Comparison of ENCODE assay signal across 19 cellular contexts in genomic region chr10:94218496-94219183, GRCh38.
"Had no signal": no experiment of that assay in that cellular context is flagged by ENCODE, and none has a peak within 500 bp of the region (broad histone marks: within the 10 kb centered on the region; RNA-seq: fewer than 3 reads in every experiment).

No MANE protein-coding gene starts in this region.

- H3K36me3 ChIP-seq: sigmoid colon, stomach, tibial artery, uterus, WERI-Rb-1 had no signal

- H3K4me3 Mint-ChIP-seq: activated naive CD8-positive, alpha-beta T cell treated with anti-CD3 and anti-CD28 coated beads, Interleukin-2, amount 50 U/mL, for 24 hours; dendritic cell treated with granulocyte-macrophage colony-stimulating factor and Interleukin-4, amounts not matched to agents 40 ng/mL and 50 ng/mL, for 4 days; memory B cell; nephron progenitor cell had no signal

- H3K9me3 Mint-ChIP-seq: activated naive CD8-positive, alpha-beta T cell treated with anti-CD3 and anti-CD28 coated beads, Interleukin-2, amount 50 U/mL, for 24 hours; dendritic cell treated with granulocyte-macrophage colony-stimulating factor and Interleukin-4, amounts not matched to agents 40 ng/mL and 50 ng/mL, for 4 days; memory B cell; nephron progenitor cell had no signal

- H3K27ac Mint-ChIP-seq: activated naive CD8-positive, alpha-beta T cell treated with anti-CD3 and anti-CD28 coated beads, Interleukin-2, amount 50 U/mL, for 24 hours; dendritic cell treated with granulocyte-macrophage colony-stimulating factor and Interleukin-4, amounts not matched to agents 40 ng/mL and 50 ng/mL, for 4 days; memory B cell; nephron progenitor cell had no signal

- H3K4me3 ChIP-seq: sigmoid colon, stomach, tibial artery, uterus had no signal

- H3K4me1 ChIP-seq: uterus had no signal

- H3K9me3 ChIP-seq: sigmoid colon, stomach, tibial artery, uterus had no signal

- H3K27me3 ChIP-seq: sigmoid colon, stomach, tibial artery, uterus had no signal

- H3K27ac ChIP-seq: sigmoid colon, stomach, uterus, WERI-Rb-1 had no signal

- H3K27me3 Mint-ChIP-seq: activated naive CD8-positive, alpha-beta T cell treated with anti-CD3 and anti-CD28 coated beads, Interleukin-2, amount 50 U/mL, for 24 hours; dendritic cell treated with granulocyte-macrophage colony-stimulating factor and Interleukin-4, amounts not matched to agents 40 ng/mL and 50 ng/mL, for 4 days had no signal

- ATAC-seq: activated naive CD8-positive, alpha-beta T cell treated with anti-CD3 and anti-CD28 coated beads, Interleukin-2, amount 50 U/mL, for 24 hours; left lobe of liver had no signal

- DNase-seq: activated CD4-positive, alpha-beta T cell treated with anti-CD3 and anti-CD28 coated beads for 48 hours; activated CD8-positive, alpha-beta memory T cell treated with anti-CD3 and anti-CD28 coated beads for 24 hours; activated naive CD4-positive, alpha-beta T cell treated with Interleukin-2 at 50 U/mL for 16 hours; activated naive CD8-positive, alpha-beta T cell treated with anti-CD3 and anti-CD28 coated beads, Interleukin-2, amount 50 U/mL, for 24 hours; central memory CD4-positive, alpha-beta T cell; erythroblast; foreskin fibroblast; nephron progenitor cell; sigmoid colon; stimulated activated CD4-positive, alpha-beta T cell treated with anti-CD3 and anti-CD28 coated beads, Interleukin-15, amount 100 ng/mL, for 24 hours; stimulated activated CD4-positive, alpha-beta T cell treated with anti-CD3 and anti-CD28 coated beads, Interleukin-4, amount 100 ng/mL, for 4 hours; stomach; T-helper 1 cell; tibial artery; uterus; WERI-Rb-1 had no signal

- H3K4me1 Mint-ChIP-seq: activated naive CD8-positive, alpha-beta T cell treated with anti-CD3 and anti-CD28 coated beads, Interleukin-2, amount 50 U/mL, for 24 hours; memory B cell; nephron progenitor cell had no signal
